In the genomic region with DNA sequence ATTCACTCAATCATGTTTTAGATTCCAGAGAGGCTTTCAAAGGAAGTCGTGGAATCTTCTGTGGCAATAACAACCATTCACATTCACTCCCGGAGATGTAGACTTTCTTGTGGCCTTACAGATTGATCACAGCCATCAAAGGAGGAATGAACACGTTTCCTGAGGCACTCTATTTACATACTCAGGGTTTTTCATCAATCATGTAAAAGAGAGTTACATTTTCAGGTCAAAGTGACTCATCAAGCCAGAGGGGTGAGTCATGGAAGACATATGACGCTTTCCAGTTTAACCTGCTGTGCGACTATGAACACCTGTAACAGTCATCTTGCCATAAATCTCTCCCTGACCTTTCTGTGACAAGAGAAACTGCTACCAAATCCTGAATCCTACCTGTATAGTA, we compare ENCODE assay signal across 1 cellular context.
TF ChIP-seq lines count a peak whose summit lies in the region.

No MANE protein-coding gene starts in this region.

TF ChIP-seq in HepG2, 621 proteins besides CTCF, POLR2A, EP300 and RAD21 (continued from another document and continues in another):
- TF ChIP-seq MNT (IDR thresholded peaks at IDR 0.05) = no peak
- no peak for TF ChIP-seq ZKSCAN8 (CRISPR knock-in tag; IDR thresholded peaks at IDR 0.05; ENCODE audit: borderline replicate concordance)
- TF ChIP-seq SAP130 (CRISPR knock-in tag; IDR thresholded peaks at IDR 0.05; ENCODE audit: low read depth) = peak; percentile 82
- no peak for TF ChIP-seq POLR2AphosphoS2 (IDR thresholded peaks at IDR 0.05; ENCODE audit: low read depth, low read length)
- TF ChIP-seq, protein P1, sequence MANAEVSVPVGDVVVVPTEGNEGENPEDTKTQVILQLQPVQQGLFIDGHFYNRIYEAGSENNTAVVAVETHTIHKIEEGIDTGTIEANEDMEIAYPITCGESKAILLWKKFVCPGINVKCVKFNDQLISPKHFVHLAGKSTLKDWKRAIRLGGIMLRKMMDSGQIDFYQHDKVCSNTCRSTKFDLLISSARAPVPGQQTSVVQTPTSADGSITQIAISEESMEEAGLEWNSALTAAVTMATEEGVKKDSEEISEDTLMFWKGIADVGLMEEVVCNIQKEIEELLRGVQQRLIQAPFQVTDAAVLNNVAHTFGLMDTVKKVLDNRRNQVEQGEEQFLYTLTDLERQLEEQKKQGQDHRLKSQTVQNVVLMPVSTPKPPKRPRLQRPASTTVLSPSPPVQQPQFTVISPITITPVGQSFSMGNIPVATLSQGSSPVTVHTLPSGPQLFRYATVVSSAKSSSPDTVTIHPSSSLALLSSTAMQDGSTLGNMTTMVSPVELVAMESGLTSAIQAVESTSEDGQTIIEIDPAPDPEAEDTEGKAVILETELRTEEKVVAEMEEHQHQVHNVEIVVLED (CRISPR knock-in tag; IDR thresholded peaks at IDR 0.05; ENCODE audit: borderline replicate concordance) = no peak
- no peak for TF ChIP-seq WIZ (CRISPR knock-in tag; IDR thresholded peaks at IDR 0.05)
- TF ChIP-seq, protein P2, sequence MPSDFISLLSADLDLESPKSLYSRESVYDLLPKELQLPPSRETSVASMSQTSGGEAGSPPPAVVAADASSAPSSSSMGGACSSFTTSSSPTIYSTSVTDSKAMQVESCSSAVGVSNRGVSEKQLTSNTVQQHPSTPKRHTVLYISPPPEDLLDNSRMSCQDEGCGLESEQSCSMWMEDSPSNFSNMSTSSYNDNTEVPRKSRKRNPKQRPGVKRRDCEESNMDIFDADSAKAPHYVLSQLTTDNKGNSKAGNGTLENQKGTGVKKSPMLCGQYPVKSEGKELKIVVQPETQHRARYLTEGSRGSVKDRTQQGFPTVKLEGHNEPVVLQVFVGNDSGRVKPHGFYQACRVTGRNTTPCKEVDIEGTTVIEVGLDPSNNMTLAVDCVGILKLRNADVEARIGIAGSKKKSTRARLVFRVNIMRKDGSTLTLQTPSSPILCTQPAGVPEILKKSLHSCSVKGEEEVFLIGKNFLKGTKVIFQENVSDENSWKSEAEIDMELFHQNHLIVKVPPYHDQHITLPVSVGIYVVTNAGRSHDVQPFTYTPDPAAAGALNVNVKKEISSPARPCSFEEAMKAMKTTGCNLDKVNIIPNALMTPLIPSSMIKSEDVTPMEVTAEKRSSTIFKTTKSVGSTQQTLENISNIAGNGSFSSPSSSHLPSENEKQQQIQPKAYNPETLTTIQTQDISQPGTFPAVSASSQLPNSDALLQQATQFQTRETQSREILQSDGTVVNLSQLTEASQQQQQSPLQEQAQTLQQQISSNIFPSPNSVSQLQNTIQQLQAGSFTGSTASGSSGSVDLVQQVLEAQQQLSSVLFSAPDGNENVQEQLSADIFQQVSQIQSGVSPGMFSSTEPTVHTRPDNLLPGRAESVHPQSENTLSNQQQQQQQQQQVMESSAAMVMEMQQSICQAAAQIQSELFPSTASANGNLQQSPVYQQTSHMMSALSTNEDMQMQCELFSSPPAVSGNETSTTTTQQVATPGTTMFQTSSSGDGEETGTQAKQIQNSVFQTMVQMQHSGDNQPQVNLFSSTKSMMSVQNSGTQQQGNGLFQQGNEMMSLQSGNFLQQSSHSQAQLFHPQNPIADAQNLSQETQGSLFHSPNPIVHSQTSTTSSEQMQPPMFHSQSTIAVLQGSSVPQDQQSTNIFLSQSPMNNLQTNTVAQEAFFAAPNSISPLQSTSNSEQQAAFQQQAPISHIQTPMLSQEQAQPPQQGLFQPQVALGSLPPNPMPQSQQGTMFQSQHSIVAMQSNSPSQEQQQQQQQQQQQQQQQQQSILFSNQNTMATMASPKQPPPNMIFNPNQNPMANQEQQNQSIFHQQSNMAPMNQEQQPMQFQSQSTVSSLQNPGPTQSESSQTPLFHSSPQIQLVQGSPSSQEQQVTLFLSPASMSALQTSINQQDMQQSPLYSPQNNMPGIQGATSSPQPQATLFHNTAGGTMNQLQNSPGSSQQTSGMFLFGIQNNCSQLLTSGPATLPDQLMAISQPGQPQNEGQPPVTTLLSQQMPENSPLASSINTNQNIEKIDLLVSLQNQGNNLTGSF (CRISPR knock-in tag; IDR thresholded peaks at IDR 0.05) = no peak
- no peak for TF ChIP-seq ZFAT (CRISPR knock-in tag; conservative IDR thresholded peaks at IDR 0.05)
- TF ChIP-seq EEA1 (CRISPR knock-in tag; IDR thresholded peaks at IDR 0.05; ENCODE audit: borderline replicate concordance) = no peak
- TF ChIP-seq, protein P3, sequence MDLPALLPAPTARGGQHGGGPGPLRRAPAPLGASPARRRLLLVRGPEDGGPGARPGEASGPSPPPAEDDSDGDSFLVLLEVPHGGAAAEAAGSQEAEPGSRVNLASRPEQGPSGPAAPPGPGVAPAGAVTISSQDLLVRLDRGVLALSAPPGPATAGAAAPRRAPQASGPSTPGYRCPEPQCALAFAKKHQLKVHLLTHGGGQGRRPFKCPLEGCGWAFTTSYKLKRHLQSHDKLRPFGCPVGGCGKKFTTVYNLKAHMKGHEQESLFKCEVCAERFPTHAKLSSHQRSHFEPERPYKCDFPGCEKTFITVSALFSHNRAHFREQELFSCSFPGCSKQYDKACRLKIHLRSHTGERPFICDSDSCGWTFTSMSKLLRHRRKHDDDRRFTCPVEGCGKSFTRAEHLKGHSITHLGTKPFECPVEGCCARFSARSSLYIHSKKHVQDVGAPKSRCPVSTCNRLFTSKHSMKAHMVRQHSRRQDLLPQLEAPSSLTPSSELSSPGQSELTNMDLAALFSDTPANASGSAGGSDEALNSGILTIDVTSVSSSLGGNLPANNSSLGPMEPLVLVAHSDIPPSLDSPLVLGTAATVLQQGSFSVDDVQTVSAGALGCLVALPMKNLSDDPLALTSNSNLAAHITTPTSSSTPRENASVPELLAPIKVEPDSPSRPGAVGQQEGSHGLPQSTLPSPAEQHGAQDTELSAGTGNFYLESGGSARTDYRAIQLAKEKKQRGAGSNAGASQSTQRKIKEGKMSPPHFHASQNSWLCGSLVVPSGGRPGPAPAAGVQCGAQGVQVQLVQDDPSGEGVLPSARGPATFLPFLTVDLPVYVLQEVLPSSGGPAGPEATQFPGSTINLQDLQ (CRISPR knock-in tag; IDR thresholded peaks at IDR 0.05) = no peak
- TF ChIP-seq THYN1 (CRISPR knock-in tag; IDR thresholded peaks at IDR 0.05; ENCODE audit: borderline replicate concordance, low read depth) = no peak
- no peak for TF ChIP-seq ZBTB49 (CRISPR knock-in tag; IDR thresholded peaks at IDR 0.05; ENCODE audit: borderline replicate concordance)
- no peak for TF ChIP-seq HNF4A (CRISPR knock-in tag; IDR thresholded peaks at IDR 0.05)
- TF ChIP-seq MEIS2 (CRISPR knock-in tag; IDR thresholded peaks at IDR 0.05) = peak; percentile 79; the same call in 1 of the 2 replicates
- no peak for TF ChIP-seq ZNF883 (CRISPR knock-in tag; IDR thresholded peaks at IDR 0.05; ENCODE audit: not compliant biosample characterization)
- TF ChIP-seq PRMT3 (CRISPR knock-in tag; IDR thresholded peaks at IDR 0.05; ENCODE audit: borderline replicate concordance, low read depth) = no peak
- peak; percentile 75 for TF ChIP-seq JUN (CRISPR knock-in tag; IDR thresholded peaks at IDR 0.05)
- no peak for TF ChIP-seq TCF7L2 (IDR thresholded peaks at IDR 0.05; ENCODE audit: low read depth, low read length)
- no peak for TF ChIP-seq ZNF343 (CRISPR knock-in tag; IDR thresholded peaks at IDR 0.05)
- TF ChIP-seq PPARG (CRISPR knock-in tag; conservative IDR thresholded peaks at IDR 0.05) = 0 out of 2 replicates have a peak, but pooled peaks have one; percentile 45
- peak; percentile 76; the same call in 1 of the 2 replicates for TF ChIP-seq ZBTB21 (CRISPR knock-in tag; IDR thresholded peaks at IDR 0.05)
- no peak for TF ChIP-seq KDM1A (CRISPR knock-in tag; IDR thresholded peaks at IDR 0.05)
- TF ChIP-seq SMAD3 (CRISPR knock-in tag; IDR thresholded peaks at IDR 0.05) = 0 out of 2 replicates have a peak, but pooled peaks have one; percentile 22
- no peak for TF ChIP-seq HOXA5 (CRISPR knock-in tag; IDR thresholded peaks at IDR 0.05)
- TF ChIP-seq HDAC2 (CRISPR knock-in tag; IDR thresholded peaks at IDR 0.05) = peak; percentile 24; the same call in 1 of the 2 replicates
- no peak for TF ChIP-seq ZNF619 (CRISPR knock-in tag; IDR thresholded peaks at IDR 0.05)
- TF ChIP-seq RBFOX2 (IDR thresholded peaks at IDR 0.05; ENCODE audit: low read depth, low read length) = no peak
- no peak for TF ChIP-seq HIVEP1 (CRISPR knock-in tag; IDR thresholded peaks at IDR 0.05)
- no peak for TF ChIP-seq RFX1 (IDR thresholded peaks at IDR 0.05)
- TF ChIP-seq ZNF556 (CRISPR knock-in tag; IDR thresholded peaks at IDR 0.05; ENCODE audit: borderline replicate concordance) = no peak
- TF ChIP-seq AKNA (CRISPR knock-in tag; IDR thresholded peaks at IDR 0.05; ENCODE audit: borderline replicate concordance) = no peak
- no peak for TF ChIP-seq ZNF136 (CRISPR knock-in tag; IDR thresholded peaks at IDR 0.05; ENCODE audit: low read depth)
- no peak for TF ChIP-seq ATF2 (CRISPR knock-in tag; IDR thresholded peaks at IDR 0.05)
- TF ChIP-seq, protein P4, sequence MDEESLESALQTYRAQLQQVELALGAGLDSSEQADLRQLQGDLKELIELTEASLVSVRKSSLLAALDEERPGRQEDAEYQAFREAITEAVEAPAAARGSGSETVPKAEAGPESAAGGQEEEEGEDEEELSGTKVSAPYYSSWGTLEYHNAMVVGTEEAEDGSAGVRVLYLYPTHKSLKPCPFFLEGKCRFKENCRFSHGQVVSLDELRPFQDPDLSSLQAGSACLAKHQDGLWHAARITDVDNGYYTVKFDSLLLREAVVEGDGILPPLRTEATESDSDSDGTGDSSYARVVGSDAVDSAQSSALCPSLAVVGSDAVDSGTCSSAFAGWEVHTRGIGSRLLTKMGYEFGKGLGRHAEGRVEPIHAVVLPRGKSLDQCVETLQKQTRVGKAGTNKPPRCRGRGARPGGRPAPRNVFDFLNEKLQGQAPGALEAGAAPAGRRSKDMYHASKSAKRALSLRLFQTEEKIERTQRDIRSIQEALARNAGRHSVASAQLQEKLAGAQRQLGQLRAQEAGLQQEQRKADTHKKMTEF (CRISPR knock-in tag; IDR thresholded peaks at IDR 0.05) = 0 out of 2 replicates have a peak, but pooled peaks have one; percentile 30
- TF ChIP-seq MED1 (CRISPR knock-in tag; IDR thresholded peaks at IDR 0.05) = peak; percentile 44; the same call in 1 of the 2 replicates
- TF ChIP-seq SMAD9 (CRISPR knock-in tag; IDR thresholded peaks at IDR 0.05) = no peak
- no peak for TF ChIP-seq ZNF737 (CRISPR knock-in tag; IDR thresholded peaks at IDR 0.05; ENCODE audit: borderline replicate concordance)
